Comparison of ENCODE assay signal across 1 cellular context in genomic region chr6:158597565-158597964, GRCh38.
A peak's percentile ranks its signal among the peaks of the same experiment; 100 is the strongest.
TF ChIP-seq lines count a peak whose summit lies in the region.

No MANE protein-coding gene starts in this region.

TF ChIP-seq in HepG2, 621 proteins besides CTCF, POLR2A, EP300 and RAD21:
- TF ChIP-seq DZIP1 (CRISPR knock-in tag; IDR thresholded peaks at IDR 0.05) (no peak), ZNF121 (CRISPR knock-in tag; IDR thresholded peaks at IDR 0.05) (peak; percentile 80)
